Comparison of ENCODE assay signal across 33 cellular contexts in genomic region chr2:180723712-180724111, GRCh38.
"Had no signal": no experiment of that assay in that cellular context is flagged by ENCODE, and none has a peak within 500 bp of the region (broad histone marks: within the 10 kb centered on the region; RNA-seq: fewer than 3 reads in every experiment).

No MANE protein-coding gene starts in this region.

- H3K27ac ChIP-seq: ascending aorta, breast epithelium, cardiac muscle cell, coronary artery, dorsolateral prefrontal cortex, heart left ventricle had no signal

- ATAC-seq: activated naive CD4-positive, alpha-beta T cell treated with anti-CD3 and anti-CD28 coated beads, Interleukin-2, amount 50 U/mL, for 72 hours; activated T-cell treated with anti-CD3 and anti-CD28 coated beads, Interleukin-2, amount 50 U/mL, for 72 hours; esophagus mucosa; heart left ventricle; T-cell; T-helper 17 cell had no signal

- H3K27me3 Mint-ChIP-seq: activated CD4-positive, alpha-beta T cell treated with anti-CD3 and anti-CD28 coated beads, Interleukin-2, amount 10 ng/mL, durations not matched to agents 7 days and 5 days; activated naive CD4-positive, alpha-beta T cell treated with anti-CD3 and anti-CD28 coated beads, Interleukin-2, amount 10 ng/mL, durations not matched to agents 7 days and 5 days; activated naive CD8-positive, alpha-beta T cell treated with anti-CD3 and anti-CD28 coated beads, Interleukin-2, amount 10 ng/mL, durations not matched to agents 7 days and 5 days; dendritic cell treated with granulocyte-macrophage colony-stimulating factor and Interleukin-4, amounts not matched to agents 40 ng/mL and 50 ng/mL, for 4 days had no signal

- H3K9me3 ChIP-seq: ascending aorta, breast epithelium, heart left ventricle had no signal

- H3K4me1 Mint-ChIP-seq: activated CD4-positive, alpha-beta memory T cell treated with anti-CD3 and anti-CD28 coated beads, Interleukin-2, amount 10 ng/mL, durations not matched to agents 7 days and 5 days; activated CD4-positive, alpha-beta T cell treated with anti-CD3 and anti-CD28 coated beads, Interleukin-2, amount 10 ng/mL, durations not matched to agents 7 days and 5 days; activated naive CD4-positive, alpha-beta T cell treated with anti-CD3 and anti-CD28 coated beads, Interleukin-2, amount 10 ng/mL, durations not matched to agents 7 days and 5 days; activated naive CD8-positive, alpha-beta T cell treated with anti-CD3 and anti-CD28 coated beads, Interleukin-2, amount 10 ng/mL, durations not matched to agents 7 days and 5 days; brain; central memory CD8-positive, alpha-beta T cell; T-cell; T-helper 17 cell had no signal

- H3K36me3 Mint-ChIP-seq: activated naive CD4-positive, alpha-beta T cell treated with anti-CD3 and anti-CD28 coated beads, Interleukin-2, amount 10 ng/mL, durations not matched to agents 7 days and 5 days; activated naive CD4-positive, alpha-beta T cell treated with anti-CD3 and anti-CD28 coated beads, Interleukin-2, amount 50 U/mL, for 72 hours; activated naive CD8-positive, alpha-beta T cell treated with anti-CD3 and anti-CD28 coated beads, Interleukin-2, amount 10 ng/mL, durations not matched to agents 7 days and 5 days; brain; T-cell had no signal

- H3K27ac Mint-ChIP-seq: activated CD4-positive, alpha-beta memory T cell treated with anti-CD3 and anti-CD28 coated beads, Interleukin-2, amount 10 ng/mL, durations not matched to agents 7 days and 5 days; activated CD4-positive, alpha-beta T cell treated with anti-CD3 and anti-CD28 coated beads, Interleukin-2, amount 10 ng/mL, durations not matched to agents 7 days and 5 days; activated naive CD4-positive, alpha-beta T cell treated with anti-CD3 and anti-CD28 coated beads, Interleukin-2, amount 10 ng/mL, durations not matched to agents 7 days and 5 days; activated naive CD4-positive, alpha-beta T cell treated with anti-CD3 and anti-CD28 coated beads, Interleukin-2, amount 50 U/mL, for 72 hours; activated naive CD8-positive, alpha-beta T cell treated with anti-CD3 and anti-CD28 coated beads, Interleukin-2, amount 10 ng/mL, durations not matched to agents 7 days and 5 days; activated T-cell treated with anti-CD3 and anti-CD28 coated beads, Interleukin-2, amount 50 U/mL, for 24 hours; activated T-cell treated with anti-CD3 and anti-CD28 coated beads, Interleukin-2, amount 50 U/mL, for 72 hours; brain; dendritic cell treated with granulocyte-macrophage colony-stimulating factor and Interleukin-4, amounts not matched to agents 40 ng/mL and 50 ng/mL, for 4 days; endodermal cell; T-cell; T-helper 17 cell; T-helper 2 cell treated with Interferon-gamma antibody and Interleukin-4, amounts not matched to agents 5 μg/mL and 100 μg/mL, for 36 hours had no signal

- H3K4me3 Mint-ChIP-seq: activated CD4-positive, alpha-beta memory T cell treated with anti-CD3 and anti-CD28 coated beads, Interleukin-2, amount 10 ng/mL, durations not matched to agents 7 days and 5 days; activated CD4-positive, alpha-beta T cell treated with anti-CD3 and anti-CD28 coated beads, Interleukin-2, amount 10 ng/mL, durations not matched to agents 7 days and 5 days; activated naive CD4-positive, alpha-beta T cell treated with anti-CD3 and anti-CD28 coated beads, Interleukin-2, amount 10 ng/mL, durations not matched to agents 7 days and 5 days; activated naive CD8-positive, alpha-beta T cell treated with anti-CD3 and anti-CD28 coated beads, Interleukin-2, amount 10 ng/mL, durations not matched to agents 7 days and 5 days; activated T-cell treated with anti-CD3 and anti-CD28 coated beads, Interleukin-2, amount 50 U/mL, for 24 hours; activated T-cell treated with anti-CD3 and anti-CD28 coated beads, Interleukin-2, amount 50 U/mL, for 72 hours; brain; central memory CD8-positive, alpha-beta T cell; dendritic cell treated with granulocyte-macrophage colony-stimulating factor and Interleukin-4, amounts not matched to agents 40 ng/mL and 50 ng/mL, for 4 days; endodermal cell; T-cell; T-helper 17 cell; T-helper 2 cell treated with Interferon-gamma antibody and Interleukin-4, amounts not matched to agents 5 μg/mL and 100 μg/mL, for 36 hours had no signal

- H3K9me3 Mint-ChIP-seq: activated CD4-positive, alpha-beta memory T cell treated with anti-CD3 and anti-CD28 coated beads, Interleukin-2, amount 10 ng/mL, durations not matched to agents 7 days and 5 days; activated CD4-positive, alpha-beta T cell treated with anti-CD3 and anti-CD28 coated beads, Interleukin-2, amount 10 ng/mL, durations not matched to agents 7 days and 5 days; activated naive CD4-positive, alpha-beta T cell treated with anti-CD3 and anti-CD28 coated beads, Interleukin-2, amount 10 ng/mL, durations not matched to agents 7 days and 5 days; activated naive CD4-positive, alpha-beta T cell treated with anti-CD3 and anti-CD28 coated beads, Interleukin-2, amount 50 U/mL, for 72 hours; activated naive CD8-positive, alpha-beta T cell treated with anti-CD3 and anti-CD28 coated beads, Interleukin-2, amount 10 ng/mL, durations not matched to agents 7 days and 5 days; activated T-cell treated with anti-CD3 and anti-CD28 coated beads, Interleukin-2, amount 50 U/mL, for 24 hours; activated T-cell treated with anti-CD3 and anti-CD28 coated beads, Interleukin-2, amount 50 U/mL, for 72 hours; brain; central memory CD8-positive, alpha-beta T cell; dendritic cell treated with granulocyte-macrophage colony-stimulating factor and Interleukin-4, amounts not matched to agents 40 ng/mL and 50 ng/mL, for 4 days; endodermal cell; T-cell; T-helper 2 cell treated with Interferon-gamma antibody and Interleukin-4, amounts not matched to agents 5 μg/mL and 100 μg/mL, for 36 hours had no signal

- H3K36me3 ChIP-seq: ascending aorta, breast epithelium, cardiac muscle cell, heart left ventricle had no signal

- DNase-seq: activated CD4-positive, alpha-beta memory T cell treated with anti-CD3 and anti-CD28 coated beads, Interleukin-2, amount 10 ng/mL, durations not matched to agents 7 days and 5 days; activated CD4-positive, alpha-beta T cell treated with anti-CD3 and anti-CD28 coated beads for 4 hours; activated CD4-positive, alpha-beta T cell treated with anti-CD3 and anti-CD28 coated beads, Interleukin-2, amount 10 ng/mL, durations not matched to agents 7 days and 5 days; activated CD4-positive, alpha-beta T cell treated with anti-CD3 and anti-CD28 coated beads, Interleukin-2, amount 50 U/mL, for 4 hours; activated CD4-positive, CD25-positive, alpha-beta regulatory T cell; activated CD4-positive, CD25-positive, alpha-beta regulatory T cell treated with anti-CD3 and anti-CD28 coated beads, Interleukin-2, amount 50 U/mL, for 72 hours; activated CD8-positive, alpha-beta memory T cell treated with anti-CD3 and anti-CD28 coated beads, Interleukin-2, amount 50 U/mL, for 48 hours; activated gamma-delta T cell; activated naive CD4-positive, alpha-beta T cell; activated naive CD4-positive, alpha-beta T cell treated with anti-CD3 and anti-CD28 coated beads, Interleukin-2, amount 10 ng/mL, durations not matched to agents 7 days and 5 days; activated naive CD8-positive, alpha-beta T cell treated with anti-CD3 and anti-CD28 coated beads, Interleukin-2, amount 10 ng/mL, durations not matched to agents 7 days and 5 days; activated T-cell treated with anti-CD3 and anti-CD28 coated beads for 4 hours; activated T-cell treated with anti-CD3 and anti-CD28 coated beads, Interleukin-2, amount 50 U/mL, for 24 hours; activated T-cell treated with anti-CD3 and anti-CD28 coated beads, Interleukin-2, amount 50 U/mL, for 72 hours; dorsolateral prefrontal cortex; effector memory CD4-positive, alpha-beta T cell; endodermal cell; foreskin fibroblast; glutamatergic neuron; heart left ventricle; T-cell; T-helper 17 cell; T1000 had no signal

- H3K4me3 ChIP-seq: ascending aorta, breast epithelium, cardiac muscle cell, coronary artery, dorsolateral prefrontal cortex, heart left ventricle had no signal
